Comparison of ENCODE assay signal across 7 cellular contexts in genomic region chr17:62454111-62454510, GRCh38. TPM values are rescaled to one million over a fixed set of nuclear protein-coding genes. Genes with fewer than 3 reads are reported as not detected.
DNase-seq lines count a peak whose midpoint lies in the region; ATAC-seq, FAIRE-seq and TF ChIP-seq lines count a peak whose summit lies in the region.
"Not testable (repeated sequence)": the region's sequence is repeated elsewhere in the genome, so short reads cannot be mapped to it uniquely, and the experiment has no call there.

No MANE protein-coding gene starts in this region.

- peak; percentile 61 for ATAC-seq in GM18498 (IDR thresholded peaks at IDR 0.05; ENCODE audit: unreplicated experiment)
- peak; percentile 56 for ATAC-seq in GM21526 (IDR thresholded peaks at IDR 0.05; ENCODE audit: low FRiP score, unreplicated experiment)
- peak; percentile 67 for ATAC-seq in HG02852 (IDR thresholded peaks at IDR 0.05; ENCODE audit: unreplicated experiment)
- ATAC-seq in HG03280 (IDR thresholded peaks at IDR 0.05; ENCODE audit: unreplicated experiment), result peak; percentile 49
- peak; percentile 63 for ATAC-seq in memory B cell (ENCODE audit: low read depth)

- not testable (repeated sequence) for H3K36me3 ChIP-seq in Peyer's patch

- H3K27ac ChIP-seq in Peyer's patch, result peak overlapping the region in 1 of 4 donors; percentile 68

- H3K36me3 Mint-ChIP-seq in memory B cell, result not testable (repeated sequence)

- peak overlapping the region; percentile 96 for H3K27ac Mint-ChIP-seq in memory B cell

- not testable (repeated sequence) for H3K27me3 ChIP-seq in Peyer's patch

- H3K4me1 Mint-ChIP-seq in memory B cell, result peaks cover 32% of the 10 kb centered on the region

- H3K9me3 ChIP-seq in Peyer's patch, result not testable (repeated sequence)

- peak overlapping the region; percentile 74 for H3K4me3 Mint-ChIP-seq in memory B cell

- H3K27me3 Mint-ChIP-seq in memory B cell, result not testable (repeated sequence)

- not testable (repeated sequence) for H3K9me3 Mint-ChIP-seq in memory B cell

- not testable (repeated sequence) for DNase-seq in GM19239 (ENCODE audit: insufficient read length, low spot score); memory B cell (ENCODE audit: low spot score in 2 of 2)
- DNase-seq in Peyer's patch, result peak in 2 of 3 donors; percentile 56 to 67

- TF ChIP-seq POLR2A in Peyer's patch (IDR thresholded peaks at IDR 0.05), result not testable (repeated sequence)

- FAIRE-seq in GM19239 (lab: Jason Lieb, UNC), result peak; percentile 95

- not testable (repeated sequence) for H3K4me3 ChIP-seq in Peyer's patch

- not testable (repeated sequence) for TF ChIP-seq CTCF in Peyer's patch (IDR thresholded peaks at IDR 0.05)

- not testable (repeated sequence) for H3K4me1 ChIP-seq in Peyer's patch

RNA-seq across cellular contexts. Expression of gene TLK2, which starts 24.5 kb away (rescaled TPM):
- total RNA-seq in Peyer's patch, result 10 to 100 TPM; 33.8 to 65.2 (median 49.3) TPM

RNA-seq across cellular contexts. Expression of gene METTL2A, which starts 30.4 kb away (rescaled TPM):
- total RNA-seq in Peyer's patch, result 10 to 100 TPM in 3 of 4 donors, 1 to 10 TPM in 1; 10.0 to 18.2 (median 14.9) TPM
